17 cellular contexts compared by ENCODE assay signal in genomic region chr13:83992566-83993358, GRCh38.
"Had no signal": no experiment of that assay in that cellular context is flagged by ENCODE, and none has a peak within 500 bp of the region (broad histone marks: within the 10 kb centered on the region; RNA-seq: fewer than 3 reads in every experiment).

No MANE protein-coding gene starts in this region.

- H3K4me1 ChIP-seq: gastrocnemius medialis, sigmoid colon had no signal

- ATAC-seq: esophagus mucosa; gastrocnemius medialis; stimulated activated effector memory CD8-positive, alpha-beta T cell treated with anti-CD3 and anti-CD28 coated beads, Interleukin-12 subunit alpha, Interleukin-12 subunit beta, amount 100 ng/mL, for 72 hours had no signal

- H3K9me3 Mint-ChIP-seq: activated T-helper 1 cell treated with anti-CD3 and anti-CD28 coated beads, Interleukin-12 subunit alpha, Interleukin-12 subunit beta, Interleukin-2, Interleukin-4 antibody, amounts not matched to agents 30 ng/mL and 10 ng/mL and 1 ng/mL, durations not matched to agents 14 hours and 24 hours and 36 hours; dendritic cell treated with granulocyte-macrophage colony-stimulating factor and Interleukin-4, amounts not matched to agents 40 ng/mL and 50 ng/mL, for 4 days; nephron; stimulated activated effector memory CD8-positive, alpha-beta T cell treated with anti-CD3 and anti-CD28 coated beads, Interleukin-12 subunit alpha, Interleukin-12 subunit beta, amount 100 ng/mL, for 72 hours had no signal

- H3K27ac Mint-ChIP-seq: activated naive CD8-positive, alpha-beta T cell; activated T-helper 1 cell treated with anti-CD3 and anti-CD28 coated beads, Interleukin-12 subunit alpha, Interleukin-12 subunit beta, Interleukin-2, Interleukin-4 antibody, amounts not matched to agents 30 ng/mL and 10 ng/mL and 1 ng/mL, durations not matched to agents 14 hours and 24 hours and 36 hours; dendritic cell treated with granulocyte-macrophage colony-stimulating factor and Interleukin-4, amounts not matched to agents 40 ng/mL and 50 ng/mL, for 4 days; mesothelial cell of epicardium; nephron; stimulated activated effector memory CD8-positive, alpha-beta T cell treated with anti-CD3 and anti-CD28 coated beads, Interleukin-12 subunit alpha, Interleukin-12 subunit beta, amount 100 ng/mL, for 72 hours had no signal

- H3K36me3 Mint-ChIP-seq: activated naive CD8-positive, alpha-beta T cell; mesothelial cell of epicardium; stimulated activated effector memory CD8-positive, alpha-beta T cell treated with anti-CD3 and anti-CD28 coated beads, Interleukin-12 subunit alpha, Interleukin-12 subunit beta, amount 100 ng/mL, for 72 hours had no signal

- H3K27me3 Mint-ChIP-seq: activated naive CD8-positive, alpha-beta T cell; dendritic cell treated with granulocyte-macrophage colony-stimulating factor and Interleukin-4, amounts not matched to agents 40 ng/mL and 50 ng/mL, for 4 days had no signal

- H3K9me3 ChIP-seq: gastrocnemius medialis, sigmoid colon, thoracic aorta had no signal

- H3K36me3 ChIP-seq: gastrocnemius medialis, sigmoid colon, thoracic aorta had no signal

- H3K4me3 ChIP-seq: gastrocnemius medialis, lung, sigmoid colon, thoracic aorta had no signal

- DNase-seq: activated CD4-positive, alpha-beta T cell treated with anti-CD3 and anti-CD28 coated beads, Interleukin-2, amount 50 U/mL, for 48 hours; activated gamma-delta T cell treated with Interleukin-2 at 50 U/mL for 16 hours; effector CD8-positive, alpha-beta T cell; gastrocnemius medialis; head of caudate nucleus; nucleus accumbens; sigmoid colon; stimulated activated CD4-positive, alpha-beta T cell treated with anti-CD3 and anti-CD28 coated beads, Interleukin-4, amount 100 ng/mL, for 24 hours had no signal

- H3K4me3 Mint-ChIP-seq: activated naive CD8-positive, alpha-beta T cell; activated T-helper 1 cell treated with anti-CD3 and anti-CD28 coated beads, Interleukin-12 subunit alpha, Interleukin-12 subunit beta, Interleukin-2, Interleukin-4 antibody, amounts not matched to agents 30 ng/mL and 10 ng/mL and 1 ng/mL, durations not matched to agents 14 hours and 24 hours and 36 hours; dendritic cell treated with granulocyte-macrophage colony-stimulating factor and Interleukin-4, amounts not matched to agents 40 ng/mL and 50 ng/mL, for 4 days; mesothelial cell of epicardium; nephron; stimulated activated effector memory CD8-positive, alpha-beta T cell treated with anti-CD3 and anti-CD28 coated beads, Interleukin-12 subunit alpha, Interleukin-12 subunit beta, amount 100 ng/mL, for 72 hours had no signal

- H3K27me3 ChIP-seq: gastrocnemius medialis, sigmoid colon had no signal

- H3K4me1 Mint-ChIP-seq: nephron; stimulated activated effector memory CD8-positive, alpha-beta T cell treated with anti-CD3 and anti-CD28 coated beads, Interleukin-12 subunit alpha, Interleukin-12 subunit beta, amount 100 ng/mL, for 72 hours had no signal

- H3K27ac ChIP-seq: gastrocnemius medialis, sigmoid colon, thoracic aorta had no signal
